ENCODE assay signal across 1 cellular context in genomic region chr6:168210239-168211107, GRCh38.
TF ChIP-seq lines count a peak whose summit lies in the region.

No MANE protein-coding gene starts in this region.

TF ChIP-seq in Ishikawa, 13 proteins besides CTCF, POLR2A, EP300 and RAD21 (continued from another document):
- TF ChIP-seq REST (IDR thresholded peaks at IDR 0.05; ENCODE audit: low read depth) (no peak), MAX (IDR thresholded peaks at IDR 0.05) (peak; percentile 42; the same call in 1 of the 2 replicates), TEAD4 (IDR thresholded peaks at IDR 0.05) (no peak), ZBTB7A (IDR thresholded peaks at IDR 0.05; ENCODE audit: low read depth) (no peak), NFIC (IDR thresholded peaks at IDR 0.05) (peak; percentile 52), CREB1 (IDR thresholded peaks at IDR 0.05; ENCODE audit: low read depth) (no peak), TAF1 (IDR thresholded peaks at IDR 0.05; ENCODE audit: low read depth) (no peak), TCF12 (IDR thresholded peaks at IDR 0.05; ENCODE audit: low read depth) (no peak), FOXM1 (IDR thresholded peaks at IDR 0.05; ENCODE audit: borderline replicate concordance, low read depth) (no peak), YY1 (IDR thresholded peaks at IDR 0.05; ENCODE audit: low read depth) (no peak), EGR1 (IDR thresholded peaks at IDR 0.05) (no peak), CEBPB (IDR thresholded peaks at IDR 0.05) (peak; percentile 50)
